Comparison of ENCODE assay signal across 8 cellular contexts in the genomic region with DNA sequence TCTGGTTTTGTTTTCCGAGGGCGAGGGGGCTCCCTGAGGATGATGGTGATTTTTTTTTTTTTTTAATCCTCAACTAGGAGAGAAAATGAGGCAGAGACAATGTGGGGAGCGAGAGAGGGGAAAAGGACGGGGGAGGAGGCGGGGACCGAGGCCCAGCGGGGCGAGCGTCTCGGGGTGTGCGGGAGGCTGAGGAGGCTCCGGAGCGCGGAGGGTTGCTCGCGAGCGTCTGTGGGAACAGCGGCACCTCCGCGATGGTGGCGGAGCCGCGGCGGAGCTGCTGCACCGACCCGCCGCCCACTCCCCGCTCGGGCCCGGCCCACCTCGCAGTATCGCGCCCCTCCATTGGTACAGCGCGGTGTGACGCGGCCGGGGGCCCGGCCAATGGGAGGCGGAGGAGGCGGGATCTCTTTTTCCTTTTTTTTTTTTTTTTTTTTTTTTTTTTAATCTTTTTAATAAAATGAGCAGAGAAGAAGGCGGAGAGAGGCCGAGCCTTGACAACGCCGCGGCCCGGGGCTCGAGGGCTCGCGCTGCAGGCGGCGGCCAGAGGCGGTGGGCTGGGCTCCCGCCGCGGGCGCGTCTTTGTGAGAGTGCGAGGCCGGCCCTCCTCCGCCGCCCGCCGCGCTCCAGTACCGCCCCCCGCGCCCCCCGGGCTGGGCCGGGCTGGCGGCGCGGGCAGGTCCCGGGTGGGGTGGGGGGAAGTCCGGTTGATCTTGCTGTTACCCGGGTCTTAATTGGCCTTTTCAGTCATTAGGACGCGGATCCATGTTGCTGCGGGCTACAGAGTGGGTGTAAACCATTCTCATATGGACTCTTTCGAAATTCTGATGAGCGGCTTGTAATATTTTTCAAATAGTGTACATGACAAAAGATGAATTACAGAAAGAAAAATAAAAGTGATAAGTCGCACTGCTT. TPM values are rescaled to one million over a fixed set of nuclear protein-coding genes. Genes with fewer than 3 reads are reported as not detected.
DNase-seq lines count a peak whose midpoint lies in the region; ATAC-seq, FAIRE-seq and TF ChIP-seq lines count a peak whose summit lies in the region.

A gene (minus strand): TSS at position 228 of the 912 bp plus-strand sequence.

- POLR2A ChIA-PET in endothelial cell of umbilical vein (lab: Charles Lee), result interaction anchor here (0.6 to 0.9 kb wide), 6 partner anchors 8 to 801 kb away, joined by 4 to 7 read pairs (median 5); no protein-coding TSS in a partner anchor

- H3K4me1 ChIP-seq in HUES48 (ENCODE audit: control insufficient read depth, insufficient read depth, low read length) (peaks cover 48% of the 10 kb centered on the region), OCI-LY3 (ENCODE audit: low read length) (peaks cover 43% of the 10 kb centered on the region), endothelial cell of umbilical vein (ENCODE audit: control insufficient read depth, extremely low read depth, insufficient read depth, low read length) (peaks cover 60% of the 10 kb centered on the region), mononuclear cell (ENCODE audit: insufficient read depth, low read length) (peaks cover 30% of the 10 kb centered on the region)

- H3K4me3 ChIP-seq in HUES48 (ENCODE audit: low read depth, low read length) (peak within 1 kb of the TSS; percentile 94), OCI-LY3 (ENCODE audit: low read length) (peak within 1 kb of the TSS; percentile 95), endothelial cell of umbilical vein (replicated peaks in 1 of 3; ENCODE audit: insufficient read depth in 1 of 3, low read depth in 1 of 3, low read length in 3 of 3) (peak within 1 kb of the TSS; percentile 84 to 98 (median 91)), mononuclear cell (ENCODE audit: low read length) (peak within 1 kb of the TSS; percentile 97)

- H3K9me1 ChIP-seq in endothelial cell of umbilical vein (replicated peaks; ENCODE audit: control insufficient read depth, extremely low read depth, insufficient read depth, low read length), result no peaks in the 10 kb centered on the region

- BruUV-seq in endothelial cell of umbilical vein (replicated peaks; lab: Mats Ljungman, UMichigan), result no TSS peak

- H2AFZ ChIP-seq in OCI-LY3 (ENCODE audit: low read depth, low read length) (peak within 1 kb of the TSS; percentile 91), endothelial cell of umbilical vein (ENCODE audit: low read depth, low read length) (peak within 1 kb of the TSS; percentile 57)

- H3K36me3 ChIP-seq in HUES48 (ENCODE audit: control insufficient read depth, insufficient read depth, low read length) (no peaks in the 10 kb centered on the region), OCI-LY3 (replicated peaks; ENCODE audit: low read depth, low read length) (no peaks in the 10 kb centered on the region), endothelial cell of umbilical vein (ENCODE audit: control insufficient read depth in 2 of 2, extremely low read depth in 1 of 2, insufficient read depth in 2 of 2, low read length in 2 of 2) (no peaks in the 10 kb centered on the region)

- H4K20me1 ChIP-seq in OCI-LY3 (ENCODE audit: insufficient read depth, low read length) (peaks cover 16% of the 10 kb centered on the region), endothelial cell of umbilical vein (replicated peaks; ENCODE audit: control insufficient read depth, extremely low read depth, insufficient read depth, low read length) (no peaks in the 10 kb centered on the region)

- dilution Hi-C loops in endothelial cell of umbilical vein (cut with MboI; ENCODE audit: extremely low pct_ligation_motif_present, low sequenced_read_pairs), result no loop called here

- CTCF ChIA-PET in endothelial cell of umbilical vein (lab: Charles Lee), result interaction anchor here (0.7 to 1.6 kb wide), 4 partner anchors 14 to 91 kb away, joined by 3 to 17 read pairs (median 4); no protein-coding TSS in a partner anchor

- FAIRE-seq in endothelial cell of umbilical vein (lab: Jason Lieb, UNC), result peak; percentile 81

- H3K4me2 ChIP-seq in OCI-LY3 (ENCODE audit: low read length) (peak within 1 kb of the TSS; percentile 97), endothelial cell of umbilical vein (ENCODE audit: insufficient read depth, low read length) (peak within 1 kb of the TSS; percentile 94)

- ATAC-seq in GM21423 (IDR thresholded peaks at IDR 0.05; ENCODE audit: unreplicated experiment), result peak; percentile 93

- no peak for TF ChIP-seq CTCF in OCI-LY3 (IDR thresholded peaks at IDR 0.05; ENCODE audit: low read depth, low read length)
- TF ChIP-seq CTCF in endothelial cell of umbilical vein (IDR thresholded peaks at IDR 0.05; ENCODE audit: extremely low read depth in 1 of 2, insufficient read depth in 1 of 2, low read depth in 1 of 2, low read length in 2 of 2), result no peak

- H3K9me3 ChIP-seq in HUES48 (ENCODE audit: control insufficient read depth, insufficient read depth, low read length) (no peaks in the 10 kb centered on the region), OCI-LY3 (ENCODE audit: insufficient read depth, low read length) (no peaks in the 10 kb centered on the region), endothelial cell of umbilical vein (replicated peaks; ENCODE audit: control insufficient read depth, insufficient read depth, low read length) (no peaks in the 10 kb centered on the region), mononuclear cell (ENCODE audit: low read depth, low read length) (no peaks in the 10 kb centered on the region)

- DNase-seq in D341Med (ENCODE audit: low spot score) (peak; percentile 100), endothelial cell of umbilical vein (ENCODE audit: low read depth, low spot score) (peak; percentile 95)
- peak; percentile 95 for DNase-seq in activated CD8-positive, alpha-beta memory T cell treated with anti-CD3 and anti-CD28 coated beads, Interleukin-2, amount 50 U/mL, for 4 hours
- DNase-seq in stimulated activated CD8-positive, alpha-beta memory T cell treated with anti-CD3 and anti-CD28 coated beads, Interleukin-2, amount 100 ng/mL, for 48 hours (ENCODE audit: low read depth in 2 of 2), result peak; percentile 91 to 95

- H3K27me3 ChIP-seq in HUES48 (ENCODE audit: control insufficient read depth, insufficient read depth, low read length) (no peaks in the 10 kb centered on the region), OCI-LY3 (ENCODE audit: low read depth, low read length) (0 out of 2 replicates have a peak, but pooled peaks cover 2% of the 10 kb centered on the region), endothelial cell of umbilical vein (ENCODE audit: control insufficient read depth in 2 of 2, insufficient read depth in 2 of 2, low read length in 2 of 2) (no peaks in the 10 kb centered on the region), mononuclear cell (ENCODE audit: insufficient read depth, low read length) (no peaks in the 10 kb centered on the region)

- H3K79me2 ChIP-seq in OCI-LY3 (ENCODE audit: low read length), result peaks cover 47% of the 10 kb centered on the region
- H3K79me2 ChIP-seq in endothelial cell of umbilical vein (ENCODE audit: control insufficient read depth, insufficient read depth, low read length), result peaks cover 30% of the 10 kb centered on the region

- H3K9ac ChIP-seq in HUES48 (ENCODE audit: low read depth, low read length) (peak within 1 kb of the TSS; percentile 85), OCI-LY3 (ENCODE audit: low read length) (peak within 1 kb of the TSS; percentile 98), endothelial cell of umbilical vein (replicated peaks; ENCODE audit: extremely low read depth, insufficient read depth, low read length) (peak within 1 kb of the TSS; percentile 98)

- peak; percentile 91 for TF ChIP-seq POLR2A in endothelial cell of umbilical vein (IDR thresholded peaks at IDR 0.05; ENCODE audit: low read depth, low read length)

- peak within 1 kb of the TSS; percentile 97 for H3K27ac ChIP-seq in HUES48 (ENCODE audit: low read depth, low read length)
- peak within 1 kb of the TSS; percentile 72 for H3K27ac ChIP-seq in OCI-LY3 (ENCODE audit: low read length)
- H3K27ac ChIP-seq in endothelial cell of umbilical vein (ENCODE audit: insufficient read depth, low read depth, low read length), result peak within 1 kb of the TSS; percentile 92

- intact Hi-C loops in endothelial cell of umbilical vein (cut with micrococcal nuclease), result loop anchor here (1.0 to 5.0 kb wide), 4 partner anchors 41 to 247 kb away; a partner anchor contains a TSS

TF ChIP-seq in endothelial cell of umbilical vein, 7 proteins besides CTCF, POLR2A, EP300 and RAD21:
- TF ChIP-seq POLR2AphosphoS5 (IDR thresholded peaks at IDR 0.05; ENCODE audit: insufficient read depth, low read depth, low read length), result peak; percentile 87
- TF ChIP-seq MYC (IDR thresholded peaks at IDR 0.05; ENCODE audit: low read depth, low read length), result no peak
TF ChIP-seq in endothelial cell of umbilical vein: peak in this region for 1.

RNA-seq across cellular contexts. Expression of the gene that starts here (rescaled TPM):
- 110 and 113 TPM in 2 replicates for total RNA-seq in endothelial cell of umbilical vein
- polyA plus RNA-seq in endothelial cell of umbilical vein, result 14.1 and 14.8 TPM in 2 replicates
- polyA plus RNA-seq in endothelial cell of umbilical vein (2011; cell fraction: cytosol; rRNA removed), result 13.2 and 15.8 TPM in 2 replicates
- polyA plus RNA-seq in endothelial cell of umbilical vein (2011; cell fraction: nucleus; rRNA removed), result 80.7 and 124 TPM in 2 replicates
- 42.4 and 43.0 TPM in 2 replicates for polyA plus RNA-seq in endothelial cell of umbilical vein (2012)
- polyA minus RNA-seq in endothelial cell of umbilical vein, result 87.1 and 101 TPM in 2 replicates
- polyA minus RNA-seq in endothelial cell of umbilical vein (2011; cell fraction: cytosol; rRNA and poly(A)+ RNA removed), result 26.8 TPM
- polyA minus RNA-seq in endothelial cell of umbilical vein (2011; cell fraction: nucleus; rRNA and poly(A)+ RNA removed), result 162 and 195 TPM in 2 replicates
- total RNA-seq in mononuclear cell, result 60.7 TPM

Comparison
In these comparisons a context has a peak if more than half of its experiments do, and no peak if none do; other contexts are left out.
1. Peak in every context shown above with its lines: DNase-seq, ATAC-seq, H3K4me3 ChIP-seq and H3K27ac ChIP-seq.